In the genomic region with DNA sequence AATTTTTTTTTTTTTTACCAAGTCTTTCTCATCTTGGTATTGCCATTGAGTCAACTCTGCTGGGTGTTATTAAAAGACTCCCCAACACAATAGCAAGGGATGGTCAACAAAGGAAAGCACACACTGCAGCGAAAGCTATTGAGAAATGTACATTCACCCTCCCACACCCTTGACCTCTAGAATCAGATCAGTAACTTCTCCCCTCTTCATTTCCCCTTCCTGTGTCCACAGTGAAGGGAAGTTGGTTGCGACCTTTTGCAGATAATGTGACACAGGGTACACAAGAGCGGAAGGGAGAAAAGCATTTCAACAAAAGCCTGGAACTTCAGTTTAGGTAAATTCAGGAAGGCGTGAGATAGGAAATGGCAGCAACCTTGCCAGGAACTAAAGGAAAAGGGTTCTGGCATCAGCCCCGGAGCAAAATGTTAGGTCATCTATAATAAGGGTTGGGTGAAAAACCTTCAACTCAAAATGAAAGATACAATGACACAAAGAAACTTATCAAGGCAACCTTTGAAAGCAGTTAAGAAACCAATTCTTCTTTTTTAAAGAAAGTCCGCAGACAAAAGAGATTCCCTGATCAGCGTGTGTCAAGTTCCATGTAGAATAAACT, we compare ENCODE assay signal across 24 cellular contexts.
DNase-seq lines count a peak whose midpoint lies in the region; ATAC-seq, FAIRE-seq and TF ChIP-seq lines count a peak whose summit lies in the region.
"Had no signal": no experiment of that assay in that cellular context is flagged by ENCODE, and none has a peak within 500 bp of the region (broad histone marks: within the 10 kb centered on the region; RNA-seq: fewer than 3 reads in every experiment).

No MANE protein-coding gene starts in this region.

- no peak overlapping the region for H4K8ac ChIP-seq in H9 (replicated peaks; ENCODE audit: insufficient read length, low read depth, low read length)

- TF ChIP-seq CTCF in H9 (conservative IDR thresholded peaks at IDR 0.05): no peak
- TF ChIP-seq CTCF in gastroesophageal sphincter (IDR thresholded peaks at IDR 0.05): no peak
- no peak for TF ChIP-seq CTCF in nephron (IDR thresholded peaks at IDR 0.05; ENCODE audit: unreplicated experiment in 3 of 3)

- DNase-seq in H9 (no peak), T-helper 9 cell (no peak), NCI-H2227 (lab: John Stamatoyannopoulos, UW; ENCODE audit: unreplicated experiment) (no peak)
- DNase-seq in activated CD4-positive, CD25-positive, alpha-beta regulatory T cell (lab: John Stamatoyannopoulos, UW): no peak
- DNase-seq: activated CD4-positive, alpha-beta T cell treated with anti-CD3 and anti-CD28 coated beads, Interleukin-2, amount 50 U/mL, for 1 hour; activated CD8-positive, alpha-beta memory T cell treated with anti-CD3 and anti-CD28 coated beads, Interleukin-2, amount 50 U/mL, for 4 hours; activated effector memory CD4-positive, alpha-beta T cell treated with Interleukin-2 at 50 U/mL for 16 hours; dorsolateral prefrontal cortex; foreskin keratinocyte; NCI-H1105 treated with DMSO at 0.1 percent for 48 hours; NCI-H526 treated with DMSO at 0.1 percent for 48 hours; sigmoid colon had no signal

- TF ChIP-seq POLR2A in gastroesophageal sphincter (IDR thresholded peaks at IDR 0.05): no peak

- H3K4ac ChIP-seq in H9 (ENCODE audit: low read depth, low read length): no peak overlapping the region

- no peak overlapping the region for H3K18ac ChIP-seq in H9 (ENCODE audit: insufficient read length, low read depth, low read length)

- ATAC-seq in gastroesophageal sphincter (peak; percentile 51), HG03108 (IDR thresholded peaks at IDR 0.05; ENCODE audit: unreplicated experiment) (no peak)
- ATAC-seq: foreskin keratinocyte had no signal

- H2BK5ac ChIP-seq in H9 (ENCODE audit: insufficient read length, low read length): no peak overlapping the region

- no peak for TF ChIP-seq EP300 in gastroesophageal sphincter (IDR thresholded peaks at IDR 0.05)

- H3K56ac ChIP-seq in H9 (ENCODE audit: insufficient read length, low read depth, low read length): no peak overlapping the region

- H3K4me1 Mint-ChIP-seq in H9 (peaks cover 14 to 16% of the 10 kb centered on the region in 2 experiments), nephron (peaks cover 61% of the 10 kb centered on the region)

- no peak overlapping the region for H3K4me2 ChIP-seq in H9 (ENCODE audit: insufficient read depth, insufficient read length, low read length)
- H3K4me2 ChIP-seq: BLaER1 had no signal

- no peak overlapping the region for H2BK20ac ChIP-seq in H9 (ENCODE audit: low read depth, low read length, poor library complexity, severe bottlenecking)

- H3K27ac Mint-ChIP-seq in H9: no peak overlapping the region
- H3K27ac Mint-ChIP-seq in nephron: peak overlapping the region; percentile 10 to 77 (median 42)

- H3K27me3 ChIP-seq in H9 (ENCODE audit: insufficient read depth, low read length) (no peaks in the 10 kb centered on the region), gastroesophageal sphincter (no peaks in the 10 kb centered on the region)
- H3K27me3 ChIP-seq: BLaER1, cardiac muscle cell, foreskin keratinocyte, sigmoid colon, suprapubic skin, vagina had no signal

- no CpG with 5 or more reads among the region's 7 CpGs for WGBS in H9 (ENCODE audit: extremely low coverage, insufficient read length, low lambda C conversion rate)
- WGBS in gastroesophageal sphincter (ENCODE audit: low coverage in 1 of 2), 2 donors: 67 to 80% methylated on average over 4 to 7 of the region's 7 CpGs

- H3K9ac ChIP-seq in H9 (ENCODE audit: extremely low read depth, insufficient read length, low read length): no peak overlapping the region
- H3K9ac ChIP-seq: BLaER1 had no signal

- no peak overlapping the region for H2BK12ac ChIP-seq in H9 (ENCODE audit: insufficient read length, low read depth, low read length)

- H2AK5ac ChIP-seq in H9 (ENCODE audit: insufficient read length, low read length): no peak overlapping the region

- H3K27ac ChIP-seq in H9 (ENCODE audit: insufficient read length, low read depth, low read length) (no peak overlapping the region), gastroesophageal sphincter (peak overlapping the region in 1 of 4 donors; percentile 4)
- H3K27ac ChIP-seq: BLaER1, cardiac muscle cell, dorsolateral prefrontal cortex, epithelial cell of prostate, foreskin keratinocyte, suprapubic skin, vagina, VCaP had no signal

- peak overlapping the region; percentile 29 for H2AFZ ChIP-seq in H9 (ENCODE audit: low read length)

- H3K27me3 Mint-ChIP-seq in H9 (ENCODE audit: low read depth) (no peaks in the 10 kb centered on the region), nephron (ENCODE audit: low read depth) (peaks cover 4% of the 10 kb centered on the region)

- H4K5ac ChIP-seq in H9 (ENCODE audit: insufficient read length, low read depth, low read length): no peak overlapping the region

- FAIRE-seq in TTC549 (lab: Jason Lieb, UNC): peak; percentile 97
- FAIRE-seq: H54, HTR-8/SVneo had no signal

- no peaks in the 10 kb centered on the region for H3K79me2 ChIP-seq in H9 (ENCODE audit: insufficient read depth, low read length)

- H2BK15ac ChIP-seq in H9 (ENCODE audit: low read depth, low read length): no peak overlapping the region

- peak overlapping the region; percentile 19 for H3T11ph ChIP-seq in H9 (ENCODE audit: low read length)

- no peaks in the 10 kb centered on the region for H3K23me2 ChIP-seq in H9 (ENCODE audit: insufficient read length, low read depth, low read length, poor library complexity, severe bottlenecking)

- H3K79me1 ChIP-seq in H9 (ENCODE audit: insufficient read depth, low read depth, low read length, poor library complexity, severe bottlenecking): no peaks in the 10 kb centered on the region

- H3K4me1 ChIP-seq in H9 (ENCODE audit: insufficient read depth, low read length) (peaks cover 6% of the 10 kb centered on the region; the same call in 1 of the 2 replicates), gastroesophageal sphincter (peaks cover 0 to 11% (median 0%) of the 10 kb centered on the region in 3 donors)
- H3K4me1 ChIP-seq: BLaER1, suprapubic skin had no signal

- H3K36me3 Mint-ChIP-seq in H9 (ENCODE audit: insufficient read depth in 1 of 3, low read depth in 3 of 3) (no peaks in the 10 kb centered on the region), nephron (ENCODE audit: low read depth) (no peaks in the 10 kb centered on the region)

- no peak overlapping the region for H3K14ac ChIP-seq in H9 (ENCODE audit: insufficient read depth, low read length)

- H2BK120ac ChIP-seq in H9 (ENCODE audit: low read depth, low read length, poor library complexity, severe bottlenecking): no peak overlapping the region

- H3K4me3 ChIP-seq in gastroesophageal sphincter: no peak overlapping the region
- H3K4me3 ChIP-seq: BLaER1, cardiac muscle cell, dorsolateral prefrontal cortex, sigmoid colon, suprapubic skin, vagina had no signal

- H3K9me3 Mint-ChIP-seq in H9 (no peaks in the 10 kb centered on the region), nephron (no peaks in the 10 kb centered on the region)

- no peak overlapping the region for H3K4me3 Mint-ChIP-seq in H9
- H3K4me3 Mint-ChIP-seq in nephron: no peak overlapping the region

- no peaks in the 10 kb centered on the region for H3K36me3 ChIP-seq in gastroesophageal sphincter
- H3K36me3 ChIP-seq: BLaER1, cardiac muscle cell, sigmoid colon, suprapubic skin, vagina had no signal

- no peaks in the 10 kb centered on the region for H4K20me1 ChIP-seq in H9 (ENCODE audit: control insufficient read depth, insufficient read depth, insufficient read length)
- H4K20me1 ChIP-seq: BLaER1 had no signal

- no peak overlapping the region for H4K91ac ChIP-seq in H9 (ENCODE audit: insufficient read length, low read depth, low read length)

- H3K9me3 ChIP-seq in H9 (ENCODE audit: control insufficient read depth, low read depth, low read length) (no peaks in the 10 kb centered on the region), gastroesophageal sphincter (no peaks in the 10 kb centered on the region)
- H3K9me3 ChIP-seq: BLaER1, sigmoid colon, suprapubic skin, vagina had no signal

- no peak overlapping the region for H3K23ac ChIP-seq in H9 (ENCODE audit: insufficient read length, low read depth, low read length)

Comparison
In these comparisons a context has a peak if more than half of its experiments do, and no peak if none do; other contexts are left out.
1. H3K27ac Mint-ChIP-seq: peak in nephron (3 of 3); none in H9 (0 of 3).